In genomic region chr5:36607838-36608783, GRCh38 we compare ENCODE assay signal across 11 cellular contexts. TPM values are rescaled to one million over a fixed set of nuclear protein-coding genes. Genes with fewer than 3 reads are reported as not detected.
DNase-seq lines count a peak whose midpoint lies in the region; ATAC-seq and TF ChIP-seq lines count a peak whose summit lies in the region.
"Had no signal": no experiment of that assay in that cellular context is flagged by ENCODE, and none has a peak within 500 bp of the region (broad histone marks: within the 10 kb centered on the region; RNA-seq: fewer than 3 reads in every experiment).

No MANE protein-coding gene starts in this region.

- H3K27ac Mint-ChIP-seq in MCF 10A (ENCODE audit: low read depth, unreplicated experiment) = no peak overlapping the region

- H3K36me3 Mint-ChIP-seq in MCF 10A (ENCODE audit: insufficient read depth, unreplicated experiment) = no peaks in the 10 kb centered on the region

- no peaks in the 10 kb centered on the region for H3K4me1 ChIP-seq in thoracic aorta (ENCODE audit: control insufficient read depth in 1 of 2, low read depth in 2 of 2)

- H3K27ac ChIP-seq in thoracic aorta = no peak overlapping the region
- H3K27ac ChIP-seq: thyroid gland had no signal

- ATAC-seq in thoracic aorta (ENCODE audit: insufficient number of reproducible peaks, low FRiP score, low read depth) = no peak
- no peak for ATAC-seq in GM21737 (IDR thresholded peaks at IDR 0.05; ENCODE audit: unreplicated experiment)

- H3K4me1 Mint-ChIP-seq in MCF 10A (ENCODE audit: insufficient read depth, unreplicated experiment) = peaks cover 9% of the 10 kb centered on the region

- no peaks in the 10 kb centered on the region for H3K27me3 Mint-ChIP-seq in MCF 10A (ENCODE audit: insufficient read depth, unreplicated experiment)

- DNase-seq in DMS 273 (lab: John Stamatoyannopoulos, UW; ENCODE audit: unreplicated experiment) (peak; percentile 58), DMS 273 treated with DMSO at 0.1 percent for 48 hours (lab: John Stamatoyannopoulos, UW) (no peak), MCF 10A (ENCODE audit: unreplicated experiment) (peak; percentile 70), left kidney (ENCODE audit: low read depth, low spot score) (peak; percentile 24), thoracic aorta (ENCODE audit: low spot score) (no peak), posterior vena cava (ENCODE audit: low spot score) (no peak), T-helper 9 cell (no peak)
- DNase-seq: MM.1S had no signal

- no peaks in the 10 kb centered on the region for H3K36me3 ChIP-seq in thoracic aorta
- H3K36me3 ChIP-seq: thyroid gland had no signal

- H3K9me3 ChIP-seq in thoracic aorta = no peaks in the 10 kb centered on the region
- H3K9me3 ChIP-seq: thyroid gland had no signal

- intact Hi-C loops in MCF 10A (cut with micrococcal nuclease) (loop anchor here (2.0 to 5.0 kb wide), 2 partner anchors 49 to 193 kb away; no protein-coding TSS in a partner anchor), posterior vena cava (cut with DNase I) (no loop called here)

- CTCF ChIA-PET in MCF 10A (lab: Yijun Ruan, JAX) = interaction anchor here (0.6 to 2.8 kb wide), 11 partner anchors 16 to 193 kb away, joined by 3 to 11 read pairs (median 7); no protein-coding TSS in a partner anchor

- no peaks in the 10 kb centered on the region for H3K27me3 ChIP-seq in thoracic aorta (replicated peaks; ENCODE audit: insufficient read depth)
- H3K27me3 ChIP-seq: thyroid gland had no signal

- peak overlapping the region; percentile 88 for H3K4me3 Mint-ChIP-seq in MCF 10A (ENCODE audit: unreplicated experiment)

- H3K9me3 Mint-ChIP-seq in MCF 10A (ENCODE audit: unreplicated experiment) = no peaks in the 10 kb centered on the region

- TF ChIP-seq CTCF in MCF 10A (IDR thresholded peaks at IDR 0.05; ENCODE audit: unreplicated experiment) (no peak), thoracic aorta (IDR thresholded peaks at IDR 0.05) (no peak)

- no TSS peak for BruUV-seq in MCF 10A (replicated peaks; lab: Mats Ljungman, UMichigan)

- H3K4me3 ChIP-seq in thoracic aorta = peak overlapping the region; percentile 73

- POLR2A ChIA-PET in MCF 10A (lab: Yijun Ruan, JAX) = interaction anchor here (0.5 to 4.5 kb wide), 21 partner anchors 16 to 456 kb away, joined by 3 to 54 read pairs (median 4); partner anchors contain the start of genes NADK2 and SKP2

RNA-seq across cellular contexts. Expression of gene SLC1A3, which starts 1.7 kb away (rescaled TPM):
- total RNA-seq in MCF 10A (2022) (5.9 and 9.6 TPM in 2 replicates), thoracic aorta (10 to 100 TPM; 44.7 to 67.4 TPM), posterior vena cava (10 to 100 TPM; 24.1 to 44.4 TPM)
- total RNA-seq: glomerular endothelial cell had no signal

Comparison
In these comparisons a context has a peak if more than half of its experiments do, and no peak if none do; other contexts are left out.
1. DNase-seq: peak in DMS 273 (single experiment), MCF 10A (single experiment) and left kidney (single experiment); none in DMS 273 treated with DMSO at 0.1 percent for 48 hours (single experiment), thoracic aorta (single experiment), posterior vena cava (single experiment) and T-helper 9 cell (single experiment).